14 cellular contexts compared by ENCODE assay signal in the genomic region with DNA sequence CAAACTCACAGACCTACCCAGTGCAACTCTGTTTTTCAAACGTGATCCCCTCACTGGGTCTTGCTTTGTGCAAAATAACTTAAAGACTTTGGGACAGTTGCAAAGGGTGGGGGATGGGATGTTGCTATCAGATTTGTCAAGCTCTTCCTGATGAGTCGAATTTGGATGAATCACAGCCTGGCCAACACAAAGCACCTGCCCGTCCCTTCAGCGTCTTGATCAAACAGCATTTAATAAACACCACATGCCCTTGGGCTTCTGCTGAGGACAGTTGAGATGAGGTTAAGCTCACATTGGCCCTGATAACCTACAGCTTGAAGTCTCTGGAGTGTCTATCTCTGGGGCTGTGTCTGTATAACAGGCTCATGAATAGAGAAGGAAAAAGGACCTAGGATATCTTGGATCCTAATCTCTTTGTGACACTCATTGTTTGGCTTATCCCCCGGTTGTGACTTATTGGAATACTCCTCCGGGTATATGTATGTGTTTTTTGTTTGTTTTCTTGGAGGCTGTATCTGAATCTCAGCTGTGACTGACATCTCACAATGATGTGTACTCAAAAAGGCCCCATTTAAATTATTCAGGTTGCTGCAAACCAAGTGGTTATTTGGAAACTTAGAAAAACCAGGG.
DNase-seq lines count a peak whose midpoint lies in the region; ATAC-seq and TF ChIP-seq lines count a peak whose summit lies in the region.
"Had no signal": no experiment of that assay in that cellular context is flagged by ENCODE, and none has a peak within 500 bp of the region (broad histone marks: within the 10 kb centered on the region; RNA-seq: fewer than 3 reads in every experiment).

No MANE protein-coding gene starts in this region.

- no peaks in the 10 kb centered on the region for H3K9me2 ChIP-seq in SK-N-SH

- DNase-seq in SK-N-SH, result no peak
- DNase-seq in amniotic epithelial cell (ENCODE audit: low read depth), result peak; percentile 57
- peak; percentile 52 for DNase-seq in iris pigment epithelial cell (ENCODE audit: low read depth)
- no peak for DNase-seq in type B pancreatic cell (ENCODE audit: extremely low spot score, unreplicated experiment)
- no peak for DNase-seq in stimulated activated CD4-positive, alpha-beta T cell treated with anti-CD3 and anti-CD28 coated beads, Interleukin-4, amount 100 ng/mL, for 24 hours
- DNase-seq in GM19238 (ENCODE audit: insufficient read length, low spot score), result no peak
- no peak for DNase-seq in lower leg skin (ENCODE audit: low spot score in 2 of 2)
- DNase-seq: activated CD8-positive, alpha-beta memory T cell treated with anti-CD3 and anti-CD28 coated beads for 24 hours; activated naive CD4-positive, alpha-beta T cell; NCI-H1436; NCI-H69; Right ventricle myocardium superior; T1000 had no signal

- no peaks in the 10 kb centered on the region for H3K27me3 ChIP-seq in SK-N-SH (ENCODE audit: insufficient read depth)

- peak overlapping the region; percentile 76 for H3K27ac Mint-ChIP-seq in type B pancreatic cell

- TF ChIP-seq RAD21 in SK-N-SH (IDR thresholded peaks at IDR 0.05; ENCODE audit: low read length), result no peak

- H3K79me2 ChIP-seq in SK-N-SH (ENCODE audit: insufficient read depth), result no peaks in the 10 kb centered on the region

- no peaks in the 10 kb centered on the region for H3K36me3 ChIP-seq in SK-N-SH (replicated peaks in 1 of 2; ENCODE audit: control insufficient read depth in 1 of 2, insufficient read depth in 2 of 2, low read length in 1 of 2)

- H3K4me3 ChIP-seq in SK-N-SH (ENCODE audit: low read depth in 2 of 2, low read length in 1 of 2), result no peak overlapping the region
- H3K4me3 ChIP-seq in lower leg skin (ENCODE audit: low read depth, poor library complexity, severe bottlenecking), result no peak overlapping the region

- peaks cover 4% of the 10 kb centered on the region for H3K27me3 Mint-ChIP-seq in type B pancreatic cell

- 26% methylated on average over 6 of the region's 6 CpGs for WGBS in SK-N-SH (ENCODE audit: low lambda C conversion rate)
- 47 to 68% methylated on average over 6 of the region's 6 CpGs for WGBS in lower leg skin, 2 donors

- no peak overlapping the region for H3K4me3 Mint-ChIP-seq in type B pancreatic cell

- H3K4me1 ChIP-seq in SK-N-SH (ENCODE audit: control insufficient read depth in 1 of 2, insufficient read depth in 2 of 2, low read depth in 1 of 2, low read length in 1 of 2), result peaks cover 11 to 15% of the 10 kb centered on the region in 2 experiments

- intact Hi-C loops in lower leg skin (cut with DNase I; ENCODE audit: low total_unique reads), result no loop called here

- no peaks in the 10 kb centered on the region for H3K9me3 Mint-ChIP-seq in type B pancreatic cell

- H3K9me3 ChIP-seq in SK-N-SH, result peaks cover 18% of the 10 kb centered on the region

- H3K9ac ChIP-seq in SK-N-SH, result no peak overlapping the region

- peaks cover 13% of the 10 kb centered on the region for H3F3A ChIP-seq in SK-N-SH (replicated peaks; ENCODE audit: insufficient read depth)

- no peak for TF ChIP-seq POLR2A in lower leg skin (IDR thresholded peaks at IDR 0.05)

- H3K4me2 ChIP-seq in SK-N-SH, result no peak overlapping the region

- TF ChIP-seq EP300 in SK-N-SH (IDR thresholded peaks at IDR 0.05; ENCODE audit: borderline replicate concordance in 1 of 2, low read depth in 1 of 2, low read length in 1 of 2), result no peak

- no peaks in the 10 kb centered on the region for H4K20me1 ChIP-seq in SK-N-SH (ENCODE audit: insufficient read depth)

- POLR2A ChIA-PET in SK-N-SH (lab: Yijun Ruan, JAX), result no interaction called here

- TF ChIP-seq CTCF in SK-N-SH (IDR thresholded peaks at IDR 0.05) (no peak), type B pancreatic cell (conservative IDR thresholded peaks at IDR 0.05) (no peak), lower leg skin (IDR thresholded peaks at IDR 0.05) (no peak)

- peaks cover 3% of the 10 kb centered on the region for H3K36me3 Mint-ChIP-seq in type B pancreatic cell

- peaks cover 9% of the 10 kb centered on the region for H3K4me1 Mint-ChIP-seq in type B pancreatic cell (ENCODE audit: unreplicated experiment)

- H3K27ac ChIP-seq in SK-N-SH (ENCODE audit: low read depth in 2 of 2, low read length in 1 of 2), result no peak overlapping the region

- CTCF ChIA-PET in SK-N-SH (lab: Yijun Ruan, JAX), result interaction anchor here (0.8 to 1.4 kb wide), 4 partner anchors 11 to 250 kb away, joined by 3 to 7 read pairs (median 3); no protein-coding TSS in a partner anchor

- ATAC-seq in SK-N-SH treated with all-trans-retinoic acid at 6 μM for 48 hours, result no peak

- H2AFZ ChIP-seq in SK-N-SH (ENCODE audit: low read depth), result no peak overlapping the region

TF ChIP-seq in SK-N-SH, 30 proteins besides CTCF, POLR2A, EP300 and RAD21:
- TF ChIP-seq TCF12 (IDR thresholded peaks at IDR 0.05), result peak; percentile 51
- TF ChIP-seq, protein P1, sequence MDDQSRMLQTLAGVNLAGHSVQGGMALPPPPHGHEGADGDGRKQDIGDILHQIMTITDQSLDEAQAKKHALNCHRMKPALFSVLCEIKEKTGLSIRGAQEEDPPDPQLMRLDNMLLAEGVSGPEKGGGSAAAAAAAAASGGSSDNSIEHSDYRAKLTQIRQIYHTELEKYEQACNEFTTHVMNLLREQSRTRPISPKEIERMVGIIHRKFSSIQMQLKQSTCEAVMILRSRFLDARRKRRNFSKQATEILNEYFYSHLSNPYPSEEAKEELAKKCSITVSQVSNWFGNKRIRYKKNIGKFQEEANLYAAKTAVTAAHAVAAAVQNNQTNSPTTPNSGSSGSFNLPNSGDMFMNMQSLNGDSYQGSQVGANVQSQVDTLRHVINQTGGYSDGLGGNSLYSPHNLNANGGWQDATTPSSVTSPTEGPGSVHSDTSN (IDR thresholded peaks at IDR 0.05), result 0 out of 2 replicates have a peak, but pooled peaks have one; percentile 8
- TF ChIP-seq JUND (IDR thresholded peaks at IDR 0.05), result no peak

TF ChIP-seq in SK-N-SH treated with all-trans-retinoic acid at 6 μM for 48 hours, 23 proteins besides CTCF, POLR2A, EP300 and RAD21:
- no peak for TF ChIP-seq ARNTL (CRISPR knock-in tag; IDR thresholded peaks at IDR 0.05; ENCODE audit: borderline replicate concordance, low read depth)
- TF ChIP-seq ZFP3 (CRISPR knock-in tag; IDR thresholded peaks at IDR 0.05), result no peak
- TF ChIP-seq ESRRG (CRISPR knock-in tag; IDR thresholded peaks at IDR 0.05), result no peak
- TF ChIP-seq GLIS3 (CRISPR knock-in tag; IDR thresholded peaks at IDR 0.05), result no peak

Comparison
In these comparisons a context has a peak if more than half of its experiments do, and no peak if none do; other contexts are left out.
1. DNase-seq: peak in amniotic epithelial cell (single experiment) and iris pigment epithelial cell (single experiment); none in SK-N-SH (single experiment), type B pancreatic cell (single experiment), stimulated activated CD4-positive, alpha-beta T cell treated with anti-CD3 and anti-CD28 coated beads, Interleukin-4, amount 100 ng/mL, for 24 hours (single experiment), GM19238 (single experiment) and lower leg skin (0 of 2).